Comparison of ENCODE assay signal across 1 cellular context in the genomic region with DNA sequence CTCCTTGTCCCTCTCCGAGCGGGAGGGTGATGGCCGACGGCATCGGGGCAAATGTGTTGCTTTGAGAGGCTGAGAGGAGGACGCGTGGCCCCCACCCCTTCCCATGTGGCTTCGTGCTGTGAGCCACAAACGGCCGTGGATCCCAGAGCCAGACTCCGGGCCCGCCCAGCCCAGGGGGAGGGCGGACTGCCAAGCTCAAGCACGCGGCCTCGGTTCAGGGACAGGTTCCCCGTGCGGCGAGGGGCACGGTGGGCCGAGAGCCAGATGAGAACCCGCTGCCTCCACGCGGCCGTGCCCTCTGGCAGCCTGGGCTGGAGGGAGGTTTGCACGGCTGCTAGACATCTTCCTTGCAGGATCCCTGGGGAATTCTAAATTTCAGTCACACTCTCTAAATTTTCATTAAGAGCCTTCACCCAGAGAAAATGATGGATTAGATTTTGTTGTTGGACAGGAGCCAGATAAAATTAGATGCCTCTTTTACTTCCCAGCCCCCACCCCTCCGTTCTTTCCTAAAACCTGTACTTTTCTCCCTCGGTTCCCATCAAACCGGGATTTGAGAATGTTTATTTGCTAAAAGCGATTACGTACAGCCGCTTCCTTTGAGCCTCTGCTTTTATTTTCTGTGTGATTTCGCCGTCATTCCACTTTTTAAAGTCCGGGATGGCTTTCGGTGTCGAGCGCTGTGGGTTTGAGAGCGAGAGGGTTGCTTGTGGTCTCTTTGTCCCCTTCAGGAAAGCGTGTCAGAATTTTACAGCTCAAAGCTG.
TF ChIP-seq lines count a peak whose summit lies in the region.

No MANE protein-coding gene starts in this region.

TF ChIP-seq in IMR-90, 13 proteins besides CTCF, POLR2A, EP300 and RAD21:
- TF ChIP-seq MAFK (IDR thresholded peaks at IDR 0.05; ENCODE audit: low read depth, low read length) = no peak
- TF ChIP-seq CEBPB (IDR thresholded peaks at IDR 0.05; ENCODE audit: low read depth, low read length) = no peak
- TF ChIP-seq NFE2L2 (IDR thresholded peaks at IDR 0.05; ENCODE audit: low read depth, low read length) = no peak
- TF ChIP-seq FOS (IDR thresholded peaks at IDR 0.05; ENCODE audit: low read depth, low read length) = no peak
- TF ChIP-seq, protein P1, sequence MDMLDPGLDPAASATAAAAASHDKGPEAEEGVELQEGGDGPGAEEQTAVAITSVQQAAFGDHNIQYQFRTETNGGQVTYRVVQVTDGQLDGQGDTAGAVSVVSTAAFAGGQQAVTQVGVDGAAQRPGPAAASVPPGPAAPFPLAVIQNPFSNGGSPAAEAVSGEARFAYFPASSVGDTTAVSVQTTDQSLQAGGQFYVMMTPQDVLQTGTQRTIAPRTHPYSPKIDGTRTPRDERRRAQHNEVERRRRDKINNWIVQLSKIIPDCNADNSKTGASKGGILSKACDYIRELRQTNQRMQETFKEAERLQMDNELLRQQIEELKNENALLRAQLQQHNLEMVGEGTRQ (IDR thresholded peaks at IDR 0.05; ENCODE audit: low read depth, low read length) = no peak
- TF ChIP-seq MXI1 (IDR thresholded peaks at IDR 0.05; ENCODE audit: borderline replicate concordance, low read depth, low read length) = 0 out of 2 replicates have a peak, but pooled peaks have one; percentile 22
- no peak for TF ChIP-seq SMC3 (IDR thresholded peaks at IDR 0.05; ENCODE audit: low read depth, low read length)
- TF ChIP-seq RFX5 (IDR thresholded peaks at IDR 0.05; ENCODE audit: low read depth, low read length) = no peak
- no peak for TF ChIP-seq CHD1 (IDR thresholded peaks at IDR 0.05; ENCODE audit: low read depth, low read length)
- TF ChIP-seq, protein P2, sequence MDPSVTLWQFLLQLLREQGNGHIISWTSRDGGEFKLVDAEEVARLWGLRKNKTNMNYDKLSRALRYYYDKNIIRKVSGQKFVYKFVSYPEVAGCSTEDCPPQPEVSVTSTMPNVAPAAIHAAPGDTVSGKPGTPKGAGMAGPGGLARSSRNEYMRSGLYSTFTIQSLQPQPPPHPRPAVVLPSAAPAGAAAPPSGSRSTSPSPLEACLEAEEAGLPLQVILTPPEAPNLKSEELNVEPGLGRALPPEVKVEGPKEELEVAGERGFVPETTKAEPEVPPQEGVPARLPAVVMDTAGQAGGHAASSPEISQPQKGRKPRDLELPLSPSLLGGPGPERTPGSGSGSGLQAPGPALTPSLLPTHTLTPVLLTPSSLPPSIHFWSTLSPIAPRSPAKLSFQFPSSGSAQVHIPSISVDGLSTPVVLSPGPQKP (IDR thresholded peaks at IDR 0.05; ENCODE audit: borderline replicate concordance, low read depth, low read length) = no peak
- peak; percentile 40; the same call in 1 of the 2 replicates for TF ChIP-seq MAZ (IDR thresholded peaks at IDR 0.05; ENCODE audit: borderline replicate concordance, low read depth, low read length)
- TF ChIP-seq RCOR1 (IDR thresholded peaks at IDR 0.05; ENCODE audit: insufficient replicate concordance, low read length) = no peak
- TF ChIP-seq BHLHE40 (IDR thresholded peaks at IDR 0.05; ENCODE audit: low read depth, low read length) = no peak
